19 cellular contexts compared by ENCODE assay signal in genomic region chr18:26419746-26420145, GRCh38.
"Had no signal": no experiment of that assay in that cellular context is flagged by ENCODE, and none has a peak within 500 bp of the region (broad histone marks: within the 10 kb centered on the region; RNA-seq: fewer than 3 reads in every experiment).

No MANE protein-coding gene starts in this region.

- H3K4me3 Mint-ChIP-seq: activated naive CD4-positive, alpha-beta T cell treated with anti-CD3 and anti-CD28 coated beads, Interleukin-2, amount 50 U/mL, for 24 hours had no signal

- H3K27ac Mint-ChIP-seq: activated naive CD4-positive, alpha-beta T cell treated with anti-CD3 and anti-CD28 coated beads, Interleukin-2, amount 50 U/mL, for 24 hours had no signal

- H3K36me3 ChIP-seq: gastroesophageal sphincter, heart left ventricle, spleen, upper lobe of right lung had no signal

- H3K4me1 ChIP-seq: gastroesophageal sphincter, heart left ventricle, parathyroid adenoma, spleen, upper lobe of right lung had no signal

- H3K27me3 ChIP-seq: gastroesophageal sphincter, heart left ventricle, spleen, upper lobe of right lung had no signal

- ATAC-seq: gastroesophageal sphincter, heart left ventricle, left lobe of liver, sciatic nerve, upper lobe of right lung had no signal

- H3K4me1 Mint-ChIP-seq: activated naive CD4-positive, alpha-beta T cell treated with anti-CD3 and anti-CD28 coated beads, Interleukin-2, amount 50 U/mL, for 24 hours had no signal

- H3K27me3 Mint-ChIP-seq: activated naive CD4-positive, alpha-beta T cell treated with anti-CD3 and anti-CD28 coated beads, Interleukin-2, amount 50 U/mL, for 24 hours had no signal

- H3K9me3 ChIP-seq: gastroesophageal sphincter, heart left ventricle, spleen, upper lobe of right lung had no signal

- H3K4me3 ChIP-seq: coronary artery, gastroesophageal sphincter, heart left ventricle, spleen, upper lobe of right lung had no signal

- DNase-seq: activated CD4-positive, alpha-beta T cell treated with anti-CD3 and anti-CD28 coated beads, Interleukin-2, amount 50 U/mL, for 1 hour; activated CD4-positive, CD25-positive, alpha-beta regulatory T cell treated with anti-CD3 and anti-CD28 coated beads, Interleukin-2, amount 50 U/mL, for 72 hours; activated CD8-positive, alpha-beta memory T cell treated with anti-CD3 and anti-CD28 coated beads for 24 hours; activated CD8-positive, alpha-beta memory T cell treated with anti-CD3 and anti-CD28 coated beads, Interleukin-2, amount 50 U/mL, for 48 hours; activated gamma-delta T cell; activated T-cell treated with anti-CD3 and anti-CD28 coated beads, Interleukin-2, amount 50 U/mL, for 48 hours; central memory CD4-positive, alpha-beta T cell; heart left ventricle; kidney; spleen; stimulated activated CD8-positive, alpha-beta memory T cell treated with anti-CD3 and anti-CD28 coated beads, Interleukin-4, amount 100 ng/mL, for 48 hours; stimulated activated naive CD4-positive, alpha-beta T cell; upper lobe of right lung had no signal

- H3K36me3 Mint-ChIP-seq: activated naive CD4-positive, alpha-beta T cell treated with anti-CD3 and anti-CD28 coated beads, Interleukin-2, amount 50 U/mL, for 24 hours had no signal

- H3K9me3 Mint-ChIP-seq: activated naive CD4-positive, alpha-beta T cell treated with anti-CD3 and anti-CD28 coated beads, Interleukin-2, amount 50 U/mL, for 24 hours had no signal
